Comparison of ENCODE assay signal across 9 cellular contexts in genomic region chr12:120720234-120720968, GRCh38. TPM values are rescaled to one million over a fixed set of nuclear protein-coding genes. Genes with fewer than 3 reads are reported as not detected.
DNase-seq lines count a peak whose midpoint lies in the region; ATAC-seq and TF ChIP-seq lines count a peak whose summit lies in the region.
"Had no signal": no experiment of that assay in that cellular context is flagged by ENCODE, and none has a peak within 500 bp of the region (broad histone marks: within the 10 kb centered on the region; RNA-seq: fewer than 3 reads in every experiment).

No MANE protein-coding gene starts in this region.

- H3K4me3 ChIP-seq in fibroblast of lung (replicated peaks in 1 of 4; ENCODE audit: control extremely low read depth in 1 of 4, insufficient read depth in 1 of 4, low read depth in 3 of 4, low read length in 4 of 4) = no peak overlapping the region
- no peak overlapping the region for H3K4me3 ChIP-seq in A673 (ENCODE audit: low read depth, low read length, poor library complexity, severe bottlenecking)

- POLR2A ChIA-PET in RWPE1 (lab: Yijun Ruan, JAX; ENCODE audit: low non-redundant PET) = interaction anchor here (0.8 kb wide), 1 partner anchor 181 kb away, joined by 3 read pairs; no protein-coding TSS in a partner anchor
- POLR2A ChIA-PET in A673 (lab: Charles Lee; ENCODE audit: low non-redundant PET) = no interaction called here

- H3K27ac ChIP-seq in RWPE1 (peak overlapping the region; percentile 46), fibroblast of lung (ENCODE audit: insufficient read depth, low read length) (no peak overlapping the region), A673 (ENCODE audit: low read depth, low read length, poor library complexity, severe bottlenecking) (no peak overlapping the region)

- H3K4me1 ChIP-seq in fibroblast of lung (ENCODE audit: control insufficient read depth, extremely low read depth, insufficient read depth, low read length) (peaks cover 3% of the 10 kb centered on the region), A673 (ENCODE audit: insufficient read depth, low read length, poor library complexity, severe bottlenecking) (peaks cover 6% of the 10 kb centered on the region)

- no peaks in the 10 kb centered on the region for H3K27me3 ChIP-seq in fibroblast of lung (ENCODE audit: control insufficient read depth, insufficient read depth, low read length)
- no peaks in the 10 kb centered on the region for H3K27me3 ChIP-seq in A673 (replicated peaks; ENCODE audit: insufficient read depth, low read depth, low read length, poor library complexity)

- intact Hi-C loops in A673 (cut with micrococcal nuclease; ENCODE audit: unreplicated experiment) = no loop called here

- no peak for TF ChIP-seq CTCF in RWPE1 (conservative IDR thresholded peaks at IDR 0.05; ENCODE audit: low read depth)
- no peak for TF ChIP-seq CTCF in fibroblast of lung (conservative IDR thresholded peaks at IDR 0.05 in 1 of 2, IDR thresholded peaks at IDR 0.05 in 1 of 2; ENCODE audit: low read depth in 1 of 2, low read length in 2 of 2)
- no peak for TF ChIP-seq CTCF in A673 (conservative IDR thresholded peaks at IDR 0.05; ENCODE audit: low read depth, low read length)

- no TSS peak for BruUV-seq in A673 (replicated peaks; lab: Mats Ljungman, UMichigan)

- H3K36me3 ChIP-seq in fibroblast of lung (ENCODE audit: control insufficient read depth, insufficient read depth, low read length) (peaks cover 21% of the 10 kb centered on the region), A673 (ENCODE audit: insufficient read depth, low read length, poor library complexity, severe bottlenecking) (peaks cover 75% of the 10 kb centered on the region)

- no peak overlapping the region for H3K4me2 ChIP-seq in fibroblast of lung (ENCODE audit: extremely low read depth, insufficient read depth, low read length)

- H3K9me3 ChIP-seq in fibroblast of lung (ENCODE audit: control insufficient read depth, insufficient read depth, low read depth, low read length) (no peaks in the 10 kb centered on the region), A673 (ENCODE audit: low read depth, low read length, poor library complexity, severe bottlenecking) (no peaks in the 10 kb centered on the region)

- CTCF ChIA-PET in RWPE1 (lab: Yijun Ruan, JAX) (interaction anchor here (1.2 kb wide), 1 partner anchor 251 kb away, joined by 3 read pairs; no protein-coding TSS in a partner anchor), A673 (lab: Charles Lee) (interaction anchor here (1.0 kb wide), 1 partner anchor 9 kb away, joined by 3 read pairs; no protein-coding TSS in a partner anchor)

- DNase-seq in CD1c-positive myeloid dendritic cell (ENCODE audit: extremely low spot score) = peak; percentile 61
- no peak for DNase-seq in RWPE1 (ENCODE audit: low spot score)
- DNase-seq in fibroblast of lung (ENCODE audit: low read depth in 2 of 2) = peak; percentile 70 to 71
- DNase-seq in nucleus accumbens (lab: John Stamatoyannopoulos, UW) = peak in 35 of 56 donors; percentile 6 to 73 (median 32)
- DNase-seq in UCSD-AML1 (lab: John Stamatoyannopoulos, UW; ENCODE audit: unreplicated experiment) = no peak
- no peak for DNase-seq in A673 (ENCODE audit: low spot score)
- DNase-seq: activated naive CD4-positive, alpha-beta T cell treated with Interleukin-2 at 50 U/mL for 16 hours had no signal

- no peak overlapping the region for H2AFZ ChIP-seq in fibroblast of lung (ENCODE audit: low read length)

- H4K20me1 ChIP-seq in fibroblast of lung (ENCODE audit: control insufficient read depth, extremely low read depth, insufficient read depth, low read length) = no peaks in the 10 kb centered on the region

- H3K79me2 ChIP-seq in fibroblast of lung (ENCODE audit: control insufficient read depth, insufficient read depth, low read length) = no peaks in the 10 kb centered on the region

- ATAC-seq in GM18909 (IDR thresholded peaks at IDR 0.05; ENCODE audit: poor library complexity, unreplicated experiment) = no peak
- no peak for ATAC-seq in HG02884 (IDR thresholded peaks at IDR 0.05; ENCODE audit: unreplicated experiment)

- H3K9ac ChIP-seq in fibroblast of lung (ENCODE audit: insufficient read depth, low read length) = no peak overlapping the region

RNA-seq across cellular contexts. Expression of gene ACADS, which starts 5.2 kb away (rescaled TPM):
- total RNA-seq in fibroblast of lung (14.1 and 15.9 TPM in 2 replicates), A673 (2021) (3.4 and 5.7 TPM in 2 replicates)
- 4.2 and 4.5 TPM in 2 replicates for polyA plus RNA-seq in fibroblast of lung
- polyA plus RNA-seq in fibroblast of lung (2012) = 7.0 and 7.9 TPM in 2 replicates
- 2.9 and 4.8 TPM in 2 replicates for polyA minus RNA-seq in fibroblast of lung (ENCODE audit: low replicate concordance)

RNA-seq across cellular contexts. Expression of gene UNC119B, which starts 10.1 kb away (rescaled TPM):
- total RNA-seq in fibroblast of lung = 22.9 and 29.1 TPM in 2 replicates
- polyA plus RNA-seq in fibroblast of lung = 29.1 and 31.2 TPM in 2 replicates
- 19.5 and 21.1 TPM in 2 replicates for polyA plus RNA-seq in fibroblast of lung (2012)
- 14.9 and 26.1 TPM in 2 replicates for polyA minus RNA-seq in fibroblast of lung (ENCODE audit: low replicate concordance)
- total RNA-seq in A673 (2021) = 48.0 and 50.4 TPM in 2 replicates

RNA-seq across cellular contexts. Expression of gene MLEC, which starts 33.5 kb away (rescaled TPM):
- 90.1 and 120 TPM in 2 replicates for total RNA-seq in fibroblast of lung
- 56.4 and 66.1 TPM in 2 replicates for polyA plus RNA-seq in fibroblast of lung
- 78.1 and 80.1 TPM in 2 replicates for polyA plus RNA-seq in fibroblast of lung (2012)
- polyA minus RNA-seq in fibroblast of lung (ENCODE audit: low replicate concordance) = 86.3 and 126 TPM in 2 replicates
- 145 and 176 TPM in 2 replicates for total RNA-seq in A673 (2021)

Comparison
In these comparisons a context has a peak if more than half of its experiments do, and no peak if none do; other contexts are left out.
1. DNase-seq: peak in CD1c-positive myeloid dendritic cell (single experiment), fibroblast of lung (2 of 2) and nucleus accumbens (35 of 56); none in RWPE1 (single experiment), UCSD-AML1 (single experiment) and A673 (single experiment).